Comparison of ENCODE assay signal across 1 cellular context in the genomic region with DNA sequence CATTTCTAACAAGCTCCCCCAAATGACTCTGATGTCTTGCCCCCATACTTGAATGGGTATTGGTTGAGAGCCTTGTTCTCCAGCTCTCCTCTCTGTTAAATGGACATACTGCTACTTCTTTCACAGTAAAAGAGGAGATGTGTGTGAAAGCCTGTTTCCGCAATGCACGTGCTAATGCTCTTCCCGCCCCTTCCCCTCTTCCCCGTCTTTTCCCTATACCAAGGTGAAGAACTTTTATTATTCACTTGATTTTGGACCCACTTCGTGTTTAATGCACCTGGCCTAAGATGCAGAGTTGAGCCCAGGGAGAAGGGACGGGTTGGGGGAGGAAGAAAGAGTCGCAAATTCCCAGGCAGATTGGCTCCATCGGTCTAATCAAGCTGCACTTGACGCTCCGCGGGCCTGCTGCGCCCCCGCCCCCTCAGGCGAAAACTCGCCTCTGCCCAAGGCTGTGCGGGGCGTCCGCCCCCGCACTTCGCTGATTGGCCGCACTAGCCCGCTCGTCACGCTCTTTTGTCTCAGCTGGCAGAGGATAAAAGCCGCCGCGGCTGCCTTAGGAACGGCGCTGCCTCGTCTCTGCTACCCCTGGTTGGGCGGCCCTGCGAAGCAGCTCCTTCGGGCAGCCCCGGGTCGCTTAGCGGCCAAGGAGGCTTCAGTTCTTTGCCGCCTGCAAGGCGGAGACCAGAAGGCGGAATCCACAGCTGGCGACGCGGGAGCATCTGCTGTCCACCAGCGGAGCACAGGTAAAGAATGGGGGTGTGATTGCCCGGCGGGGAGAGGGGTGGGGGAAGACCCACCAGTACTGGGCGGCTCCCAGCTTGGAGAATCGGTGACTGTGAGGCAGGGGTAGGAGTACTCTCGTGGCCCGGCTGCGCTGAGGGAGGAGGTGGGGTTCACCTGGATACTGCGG.
TF ChIP-seq lines count a peak whose summit lies in the region.

A gene (plus strand): TSS at position 562 of the 910 bp plus-strand sequence. CDS start 1,421 bp downstream, outside the sequence.

TF ChIP-seq in HEK293, 187 proteins besides CTCF, POLR2A, EP300 and RAD21 (continued from another document):
- TF ChIP-seq, protein P1, sequence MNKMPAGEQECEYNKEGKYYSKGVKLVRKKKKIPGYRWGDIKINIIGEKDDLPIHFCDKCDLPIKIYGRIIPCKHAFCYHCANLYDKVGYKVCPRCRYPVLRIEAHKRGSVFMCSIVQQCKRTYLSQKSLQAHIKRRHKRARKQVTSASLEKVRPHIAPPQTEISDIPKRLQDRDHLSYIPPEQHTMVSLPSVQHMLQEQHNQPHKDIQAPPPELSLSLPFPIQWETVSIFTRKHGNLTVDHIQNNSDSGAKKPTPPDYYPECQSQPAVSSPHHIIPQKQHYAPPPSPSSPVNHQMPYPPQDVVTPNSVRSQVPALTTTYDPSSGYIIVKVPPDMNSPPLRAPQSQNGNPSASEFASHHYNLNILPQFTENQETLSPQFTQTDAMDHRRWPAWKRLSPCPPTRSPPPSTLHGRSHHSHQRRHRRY (tag by site-specific recombination; IDR thresholded peaks at IDR 0.05) = no peak
- TF ChIP-seq, protein P2, sequence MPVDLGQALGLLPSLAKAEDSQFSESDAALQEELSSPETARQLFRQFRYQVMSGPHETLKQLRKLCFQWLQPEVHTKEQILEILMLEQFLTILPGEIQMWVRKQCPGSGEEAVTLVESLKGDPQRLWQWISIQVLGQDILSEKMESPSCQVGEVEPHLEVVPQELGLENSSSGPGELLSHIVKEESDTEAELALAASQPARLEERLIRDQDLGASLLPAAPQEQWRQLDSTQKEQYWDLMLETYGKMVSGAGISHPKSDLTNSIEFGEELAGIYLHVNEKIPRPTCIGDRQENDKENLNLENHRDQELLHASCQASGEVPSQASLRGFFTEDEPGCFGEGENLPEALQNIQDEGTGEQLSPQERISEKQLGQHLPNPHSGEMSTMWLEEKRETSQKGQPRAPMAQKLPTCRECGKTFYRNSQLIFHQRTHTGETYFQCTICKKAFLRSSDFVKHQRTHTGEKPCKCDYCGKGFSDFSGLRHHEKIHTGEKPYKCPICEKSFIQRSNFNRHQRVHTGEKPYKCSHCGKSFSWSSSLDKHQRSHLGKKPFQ (tag by site-specific recombination; IDR thresholded peaks at IDR 0.05) = no peak
- TF ChIP-seq ZNF426 (tag by site-specific recombination; IDR thresholded peaks at IDR 0.05) = no peak
TF ChIP-seq in HEK293: peak in this region for 24.
